9 cellular contexts compared by ENCODE assay signal in genomic region chr13:96075953-96076543, GRCh38. TPM values are rescaled to one million over a fixed set of nuclear protein-coding genes. Genes with fewer than 3 reads are reported as not detected.
DNase-seq lines count a peak whose midpoint lies in the region; ATAC-seq and TF ChIP-seq lines count a peak whose summit lies in the region.
"Had no signal": no experiment of that assay in that cellular context is flagged by ENCODE, and none has a peak within 500 bp of the region (broad histone marks: within the 10 kb centered on the region; RNA-seq: fewer than 3 reads in every experiment).

No MANE protein-coding gene starts in this region.

- TF ChIP-seq CTCF in BE2C (IDR thresholded peaks at IDR 0.05; ENCODE audit: low read depth, low read length) (peak; percentile 71), GM20000 (IDR thresholded peaks at IDR 0.05; ENCODE audit: extremely low read depth, missing control alignments) (no peak)

- no peaks in the 10 kb centered on the region for H3K4me1 ChIP-seq in BE2C

- H3K36me3 ChIP-seq in BE2C, result no peaks in the 10 kb centered on the region

- ATAC-seq in GM19395 (IDR thresholded peaks at IDR 0.05; ENCODE audit: unreplicated experiment), result peak; percentile 66

- no peaks in the 10 kb centered on the region for H3K9me3 ChIP-seq in BE2C

- H3K4me3 ChIP-seq in BE2C (ENCODE audit: low read depth, low read length), result no peak overlapping the region

- DNase-seq in BE2C (no peak), RKO (ENCODE audit: low spot score) (peak; percentile 18), iris pigment epithelial cell (ENCODE audit: low read depth) (peak; percentile 24), GM19240 (ENCODE audit: insufficient read length, low spot score) (no peak), hepatic stellate cell (ENCODE audit: low spot score) (no peak), GM20000 (ENCODE audit: low spot score) (no peak), NCI-H446 treated with DMSO at 0.1 percent for 48 hours (lab: John Stamatoyannopoulos, UW) (no peak)
- DNase-seq: activated naive CD8-positive, alpha-beta T cell treated with anti-CD3 and anti-CD28 coated beads, Interleukin-2, amount 10 ng/mL, durations not matched to agents 7 days and 5 days had no signal

- no peaks in the 10 kb centered on the region; the same call in 1 of the 2 replicates for H3K27me3 ChIP-seq in BE2C

RNA-seq across cellular contexts. Expression of gene HS6ST3, which starts 13.9 kb away (rescaled TPM):
- 10.3 TPM for polyA plus RNA-seq in BE2C (2012; ENCODE audit: insufficient read depth, insufficient read length, low read depth)

RNA-seq across cellular contexts. Expression of gene UGGT2, which starts 22.8 kb away (rescaled TPM):
- 4.5 TPM for polyA plus RNA-seq in BE2C (2012; ENCODE audit: insufficient read depth, insufficient read length, low read depth)

Comparison
In these comparisons a context has a peak if more than half of its experiments do, and no peak if none do; other contexts are left out.
1. DNase-seq: peak in RKO (single experiment) and iris pigment epithelial cell (single experiment); none in BE2C (single experiment), GM19240 (single experiment), hepatic stellate cell (single experiment), GM20000 (single experiment) and NCI-H446 treated with DMSO at 0.1 percent for 48 hours (single experiment).